ENCODE assay signal across 8 cellular contexts in genomic region chr6:134908906-134909516, GRCh38. TPM values are rescaled to one million over a fixed set of nuclear protein-coding genes. Genes with fewer than 3 reads are reported as not detected.
DNase-seq lines count a peak whose midpoint lies in the region; ATAC-seq and TF ChIP-seq lines count a peak whose summit lies in the region.

No MANE protein-coding gene starts in this region.

- TF ChIP-seq CTCF in choroid plexus epithelial cell (conservative IDR thresholded peaks at IDR 0.05; ENCODE audit: low read depth, low read length): no peak

- no peak overlapping the region for H3K14ac ChIP-seq in mesenchymal stem cell (ENCODE audit: low read length in 2 of 2)

- no peak overlapping the region for H4K91ac ChIP-seq in mesenchymal stem cell (ENCODE audit: low read length)

- no peak for ATAC-seq in GM21360 (IDR thresholded peaks at IDR 0.05; ENCODE audit: unreplicated experiment)
- no peak for ATAC-seq in GM19452 (IDR thresholded peaks at IDR 0.05; ENCODE audit: unreplicated experiment)
- no peak for ATAC-seq in HG02642 (IDR thresholded peaks at IDR 0.05; ENCODE audit: poor library complexity, unreplicated experiment)
- ATAC-seq in HG02759 (IDR thresholded peaks at IDR 0.05; ENCODE audit: unreplicated experiment): no peak

- H2BK12ac ChIP-seq in mesenchymal stem cell (ENCODE audit: low read length in 2 of 2): peak overlapping the region in 1 of 2 experiments; percentile 54

- H3K27me3 ChIP-seq in mesenchymal stem cell (ENCODE audit: control insufficient read depth in 1 of 2, insufficient read depth in 1 of 2, low read length in 2 of 2): no peaks in the 10 kb centered on the region

- H4K8ac ChIP-seq in mesenchymal stem cell (ENCODE audit: low read length): peak overlapping the region; percentile 75

- H3K4me2 ChIP-seq in mesenchymal stem cell (ENCODE audit: low read length, poor library complexity, severe bottlenecking): no peak overlapping the region

- H2AK5ac ChIP-seq in mesenchymal stem cell (ENCODE audit: low read length, severe bottlenecking): peak overlapping the region; percentile 74

- no peak overlapping the region for H3K4ac ChIP-seq in mesenchymal stem cell (ENCODE audit: low read depth in 1 of 2, low read length in 2 of 2)

- peak overlapping the region; percentile 15 for H2AFZ ChIP-seq in mesenchymal stem cell (ENCODE audit: low read depth, low read length)

- H3K79me1 ChIP-seq in mesenchymal stem cell (replicated peaks; ENCODE audit: low read length, poor library complexity, severe bottlenecking): no peaks in the 10 kb centered on the region

- no peak overlapping the region for H2BK15ac ChIP-seq in mesenchymal stem cell (ENCODE audit: low read depth, poor library complexity, severe bottlenecking)

- H2BK120ac ChIP-seq in mesenchymal stem cell (ENCODE audit: low read depth, low read length): peak overlapping the region; percentile 15

- DNase-seq in ACHN: peak; percentile 89
- DNase-seq in M059J (ENCODE audit: low read depth): peak; percentile 98
- peak; percentile 96 for DNase-seq in choroid plexus epithelial cell (ENCODE audit: low read depth)
- peak; percentile 92 for DNase-seq in mesenchymal stem cell

- peak overlapping the region; percentile 89 for H3K9ac ChIP-seq in mesenchymal stem cell (ENCODE audit: low read length)

- peak overlapping the region in 1 of 2 experiments; percentile 71 for H3K18ac ChIP-seq in mesenchymal stem cell (ENCODE audit: low read depth in 1 of 2, low read length in 2 of 2)

- 18% methylated on average over 12 of the region's 12 CpGs for WGBS in mesenchymal stem cell

- H3K36me3 ChIP-seq in mesenchymal stem cell (ENCODE audit: control insufficient read depth in 1 of 2, insufficient read depth in 2 of 2, low read depth in 1 of 2, low read length in 2 of 2): no peaks in the 10 kb centered on the region

- H3K23ac ChIP-seq in mesenchymal stem cell (ENCODE audit: low read length in 2 of 2): no peak overlapping the region

- no peaks in the 10 kb centered on the region for H3K9me3 ChIP-seq in mesenchymal stem cell (ENCODE audit: control insufficient read depth, low read length)

- in situ Hi-C loops in ACHN (cut with HindIII; ENCODE audit: low pct_ligation_motif_present, low pct_unique_long_range_greater_than_20kb, low sequenced_read_pairs): no loop called here

- H3K4me3 ChIP-seq in choroid plexus epithelial cell (ENCODE audit: low read depth, low read length) (no peak overlapping the region), mesenchymal stem cell (ENCODE audit: insufficient read depth in 1 of 2, low read depth in 1 of 2, low read length in 2 of 2) (peak overlapping the region in 1 of 2 experiments; percentile 45)

- peaks cover 13% of the 10 kb centered on the region for H3K4me1 ChIP-seq in mesenchymal stem cell (ENCODE audit: control insufficient read depth, insufficient read depth, low read depth, low read length)

- H2BK5ac ChIP-seq in mesenchymal stem cell (ENCODE audit: low read depth, low read length, poor library complexity, severe bottlenecking): peak overlapping the region; percentile 93

- H3K27ac ChIP-seq in mesenchymal stem cell (ENCODE audit: low read length, poor library complexity, severe bottlenecking): peak overlapping the region; percentile 99

RNA-seq across cellular contexts. Expression of gene ALDH8A1, which starts 40.9 kb away (rescaled TPM):
- not detected in 2 replicates for total RNA-seq in M059J (2014; rRNA removed; shearing (Covaris generic))
- 0.07 TPM for polyA plus RNA-seq in mesenchymal stem cell (2013, experiment 1 of 2)
- 0.10 TPM for polyA plus RNA-seq in mesenchymal stem cell (2013, experiment 2 of 2)
